ENCODE assay signal across 11 cellular contexts in the genomic region with DNA sequence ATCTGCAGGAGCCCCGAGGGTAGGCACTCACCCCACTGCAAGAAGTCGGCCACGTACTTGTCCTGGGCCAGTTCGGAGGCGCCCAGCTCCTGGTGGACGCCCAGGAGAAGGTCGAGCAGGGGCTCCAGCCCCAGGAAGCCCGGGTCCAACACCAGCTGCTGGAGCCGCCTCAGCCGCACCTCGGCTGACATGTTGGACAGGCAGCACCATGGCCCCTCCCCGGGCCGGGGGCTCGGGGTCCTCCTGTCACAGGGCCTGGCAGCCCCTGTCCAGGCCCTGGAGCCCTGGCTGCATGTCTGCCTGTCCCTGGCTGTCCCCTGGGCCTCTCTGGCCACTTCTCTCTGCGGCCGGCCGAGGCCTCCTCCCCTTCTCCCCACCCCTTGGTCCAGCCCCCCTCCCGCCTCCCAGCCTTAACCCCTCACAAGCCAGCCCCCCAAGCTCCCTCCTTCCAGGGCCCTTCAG. TPM values are rescaled to one million over a fixed set of nuclear protein-coding genes. Genes with fewer than 3 reads are reported as not detected.
DNase-seq lines count a peak whose midpoint lies in the region; ATAC-seq and TF ChIP-seq lines count a peak whose summit lies in the region.
"Had no signal": no experiment of that assay in that cellular context is flagged by ENCODE, and none has a peak within 500 bp of the region (broad histone marks: within the 10 kb centered on the region; RNA-seq: fewer than 3 reads in every experiment).

A gene with protein sequence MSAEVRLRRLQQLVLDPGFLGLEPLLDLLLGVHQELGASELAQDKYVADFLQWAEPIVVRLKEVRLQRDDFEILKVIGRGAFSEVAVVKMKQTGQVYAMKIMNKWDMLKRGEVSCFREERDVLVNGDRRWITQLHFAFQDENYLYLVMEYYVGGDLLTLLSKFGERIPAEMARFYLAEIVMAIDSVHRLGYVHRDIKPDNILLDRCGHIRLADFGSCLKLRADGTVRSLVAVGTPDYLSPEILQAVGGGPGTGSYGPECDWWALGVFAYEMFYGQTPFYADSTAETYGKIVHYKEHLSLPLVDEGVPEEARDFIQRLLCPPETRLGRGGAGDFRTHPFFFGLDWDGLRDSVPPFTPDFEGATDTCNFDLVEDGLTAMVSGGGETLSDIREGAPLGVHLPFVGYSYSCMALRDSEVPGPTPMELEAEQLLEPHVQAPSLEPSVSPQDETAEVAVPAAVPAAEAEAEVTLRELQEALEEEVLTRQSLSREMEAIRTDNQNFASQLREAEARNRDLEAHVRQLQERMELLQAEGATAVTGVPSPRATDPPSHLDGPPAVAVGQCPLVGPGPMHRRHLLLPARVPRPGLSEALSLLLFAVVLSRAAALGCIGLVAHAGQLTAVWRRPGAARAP (minus strand): TSS at position 329 of the 462 bp plus-strand sequence. CDS start 138 bp downstream, at position 191.

- no peaks in the 10 kb centered on the region for H3K36me3 ChIP-seq in colonic mucosa

- peak within 1 kb of the TSS; percentile 35 for H3K4me3 ChIP-seq in colonic mucosa

- no peak within 1 kb of the TSS for H3K4me3 Mint-ChIP-seq in activated T-cell treated with anti-CD3 and anti-CD28 coated beads, Interleukin-2, amount 50 U/mL, for 4 hours
- H3K4me3 Mint-ChIP-seq: activated T-cell treated with anti-CD3 and anti-CD28 coated beads, Interleukin-2, amount 50 U/mL, for 24 hours had no signal

- peak within 1 kb of the TSS; percentile 38 to 60 for H3K9ac ChIP-seq in colonic mucosa (ENCODE audit: low read depth in 2 of 2, low read length in 2 of 2)

- TF ChIP-seq CTCF in colonic mucosa (IDR thresholded peaks at IDR 0.05) = no peak

- no peaks in the 10 kb centered on the region for H3K9me3 ChIP-seq in colonic mucosa

- H3K9me3 Mint-ChIP-seq in activated T-cell treated with anti-CD3 and anti-CD28 coated beads, Interleukin-2, amount 50 U/mL, for 4 hours = no peaks in the 10 kb centered on the region
- H3K9me3 Mint-ChIP-seq: activated T-cell treated with anti-CD3 and anti-CD28 coated beads, Interleukin-2, amount 50 U/mL, for 24 hours had no signal

- H3K4me1 ChIP-seq in colonic mucosa = no peaks in the 10 kb centered on the region

- H3K27me3 ChIP-seq in colonic mucosa = no peaks in the 10 kb centered on the region

- intact Hi-C loops in colonic mucosa (cut with DNase I) = no loop called here

- H3K27me3 Mint-ChIP-seq in activated T-cell treated with anti-CD3 and anti-CD28 coated beads, Interleukin-2, amount 50 U/mL, for 4 hours (ENCODE audit: low read depth) = peaks cover 33% of the 10 kb centered on the region

- ATAC-seq in activated T-cell treated with anti-CD3 and anti-CD28 coated beads, Interleukin-2, amount 50 U/mL, for 4 hours = no peak
- ATAC-seq in HG03135 (IDR thresholded peaks at IDR 0.05; ENCODE audit: unreplicated experiment) = no peak

- peak within 1 kb of the TSS; percentile 52 for H3K27ac ChIP-seq in colonic mucosa
- H3K27ac ChIP-seq: HL-60 had no signal

- peaks cover 17% of the 10 kb centered on the region for H3K4me1 Mint-ChIP-seq in activated T-cell treated with anti-CD3 and anti-CD28 coated beads, Interleukin-2, amount 50 U/mL, for 4 hours (ENCODE audit: low read depth)

- peaks cover 17% of the 10 kb centered on the region for H3K36me3 Mint-ChIP-seq in activated T-cell treated with anti-CD3 and anti-CD28 coated beads, Interleukin-2, amount 50 U/mL, for 4 hours (ENCODE audit: insufficient read depth)

- no peak for DNase-seq in activated T-cell treated with anti-CD3 and anti-CD28 coated beads, Interleukin-2, amount 50 U/mL, for 4 hours
- DNase-seq in activated T-cell treated with anti-CD3 and anti-CD28 coated beads, Interleukin-2, amount 50 U/mL, for 48 hours = no peak
- no peak for DNase-seq in colonic mucosa
- DNase-seq in mucosa of gallbladder (ENCODE audit: low spot score) = no peak
- no peak for DNase-seq in ureter (ENCODE audit: low spot score)
- no peak for DNase-seq in medulla oblongata (ENCODE audit: extremely low spot score)
- DNase-seq in activated effector memory CD4-positive, alpha-beta T cell treated with anti-CD3 and anti-CD28 coated beads, Interleukin-2, amount 50 U/mL, for 16 hours = no peak
- DNase-seq: activated T-cell treated with anti-CD3 and anti-CD28 coated beads, Interleukin-2, amount 50 U/mL, for 24 hours; DND-41 had no signal

RNA-seq across cellular contexts. Expression of the gene that starts here (rescaled TPM):
- total RNA-seq in activated T-cell treated with anti-CD3 and anti-CD28 coated beads, Interleukin-2, amount 50 U/mL, for 4 hours = 10 to 100 TPM; 19.9 to 22.6 (median 21.1) TPM
- total RNA-seq in colonic mucosa (10 to 100 TPM; 30.6 to 36.0 TPM), mucosa of gallbladder (163 TPM), ureter (106 TPM)
